23 cellular contexts compared by ENCODE assay signal in genomic region chr7:66928388-66928787, GRCh38. TPM values are rescaled to one million over a fixed set of nuclear protein-coding genes. Genes with fewer than 3 reads are reported as not detected.
DNase-seq lines count a peak whose midpoint lies in the region; ATAC-seq and TF ChIP-seq lines count a peak whose summit lies in the region.
"Had no signal": no experiment of that assay in that cellular context is flagged by ENCODE, and none has a peak within 500 bp of the region (broad histone marks: within the 10 kb centered on the region; RNA-seq: fewer than 3 reads in every experiment).

No MANE protein-coding gene starts in this region.

- no peak overlapping the region for H3K4me3 Mint-ChIP-seq in activated naive CD4-positive, alpha-beta T cell treated with anti-CD3 and anti-CD28 coated beads, Interleukin-2, amount 50 U/mL, for 24 hours
- no peak overlapping the region for H3K4me3 Mint-ChIP-seq in activated naive CD4-positive, alpha-beta T cell treated with anti-CD3 and anti-CD28 coated beads for 36 hours
- no peak overlapping the region for H3K4me3 Mint-ChIP-seq in activated T-helper 2 cell treated with anti-CD3 and anti-CD28 coated beads, Interferon-gamma antibody, Interleukin-2, Interleukin-4, amounts not matched to agents 10 μg/mL and 5 μg/mL and 100 μg/mL, durations not matched to agents 14 hours and 24 hours and 36 hours (ENCODE audit: low read depth)
- H3K4me3 Mint-ChIP-seq in mesothelial cell of epicardium = no peak overlapping the region

- no peaks in the 10 kb centered on the region for H3K9me3 ChIP-seq in body of pancreas
- H3K9me3 ChIP-seq: Peyer's patch, spleen had no signal

- peak overlapping the region; percentile 83 for H3K27ac Mint-ChIP-seq in activated naive CD4-positive, alpha-beta T cell treated with anti-CD3 and anti-CD28 coated beads, Interleukin-2, amount 50 U/mL, for 24 hours
- H3K27ac Mint-ChIP-seq in activated naive CD4-positive, alpha-beta T cell treated with anti-CD3 and anti-CD28 coated beads for 36 hours = no peak overlapping the region
- peak overlapping the region; percentile 60 for H3K27ac Mint-ChIP-seq in activated T-helper 2 cell treated with anti-CD3 and anti-CD28 coated beads, Interferon-gamma antibody, Interleukin-2, Interleukin-4, amounts not matched to agents 10 μg/mL and 5 μg/mL and 100 μg/mL, durations not matched to agents 14 hours and 24 hours and 36 hours
- H3K27ac Mint-ChIP-seq in mesothelial cell of epicardium = peak overlapping the region; percentile 37

- no peak overlapping the region for H3K27ac ChIP-seq in body of pancreas
- H3K27ac ChIP-seq: KMS-11, Peyer's patch, spleen had no signal

- H3K36me3 Mint-ChIP-seq in activated naive CD4-positive, alpha-beta T cell treated with anti-CD3 and anti-CD28 coated beads, Interleukin-2, amount 50 U/mL, for 24 hours = peaks cover 10% of the 10 kb centered on the region
- peaks cover 24% of the 10 kb centered on the region for H3K36me3 Mint-ChIP-seq in activated naive CD4-positive, alpha-beta T cell treated with anti-CD3 and anti-CD28 coated beads for 36 hours (ENCODE audit: low read depth)
- peaks cover 44% of the 10 kb centered on the region for H3K36me3 Mint-ChIP-seq in activated T-helper 2 cell treated with anti-CD3 and anti-CD28 coated beads, Interferon-gamma antibody, Interleukin-2, Interleukin-4, amounts not matched to agents 10 μg/mL and 5 μg/mL and 100 μg/mL, durations not matched to agents 14 hours and 24 hours and 36 hours (ENCODE audit: low read depth)
- H3K36me3 Mint-ChIP-seq in mesothelial cell of epicardium = peaks cover 14% of the 10 kb centered on the region

- no peak for ATAC-seq in body of pancreas
- ATAC-seq in GM19395 (IDR thresholded peaks at IDR 0.05; ENCODE audit: unreplicated experiment) = no peak
- ATAC-seq in HG02610 (IDR thresholded peaks at IDR 0.05; ENCODE audit: unreplicated experiment) = no peak
- ATAC-seq: HCT116, right cardiac atrium had no signal

- H3K4me1 Mint-ChIP-seq in activated naive CD4-positive, alpha-beta T cell treated with anti-CD3 and anti-CD28 coated beads, Interleukin-2, amount 50 U/mL, for 24 hours = peaks cover 80% of the 10 kb centered on the region
- H3K4me1 Mint-ChIP-seq in activated naive CD4-positive, alpha-beta T cell treated with anti-CD3 and anti-CD28 coated beads for 36 hours (ENCODE audit: low read depth) = peaks cover 77% of the 10 kb centered on the region
- peaks cover 13% of the 10 kb centered on the region for H3K4me1 Mint-ChIP-seq in activated T-helper 2 cell treated with anti-CD3 and anti-CD28 coated beads, Interferon-gamma antibody, Interleukin-2, Interleukin-4, amounts not matched to agents 10 μg/mL and 5 μg/mL and 100 μg/mL, durations not matched to agents 14 hours and 24 hours and 36 hours (ENCODE audit: low read depth)
- H3K4me1 Mint-ChIP-seq in mesothelial cell of epicardium = peaks cover 13% of the 10 kb centered on the region

- H3K4me1 ChIP-seq in body of pancreas = peaks cover 32% of the 10 kb centered on the region

- H3K36me3 ChIP-seq in body of pancreas (replicated peaks in 1 of 2; ENCODE audit: insufficient read depth in 1 of 2, low read depth in 2 of 2) = no peaks in the 10 kb centered on the region

- intact Hi-C loops in activated naive CD4-positive, alpha-beta T cell treated with anti-CD3 and anti-CD28 coated beads for 36 hours (cut with micrococcal nuclease) = no loop called here
- intact Hi-C loops in activated T-helper 2 cell treated with anti-CD3 and anti-CD28 coated beads, Interferon-gamma antibody, Interleukin-2, Interleukin-4, amounts not matched to agents 10 μg/mL and 5 μg/mL and 100 μg/mL, durations not matched to agents 14 hours and 24 hours and 36 hours (cut with micrococcal nuclease) = no loop called here
- intact Hi-C loops in body of pancreas (cut with DNase I) = no loop called here

- 81% methylated on average over 4 of the region's 4 CpGs for WGBS in body of pancreas, 2 donors

- no peak overlapping the region for H3K4me3 ChIP-seq in body of pancreas
- H3K4me3 ChIP-seq: Peyer's patch, spleen had no signal

- H3K27me3 Mint-ChIP-seq in activated naive CD4-positive, alpha-beta T cell treated with anti-CD3 and anti-CD28 coated beads, Interleukin-2, amount 50 U/mL, for 24 hours = no peaks in the 10 kb centered on the region
- no peaks in the 10 kb centered on the region for H3K27me3 Mint-ChIP-seq in activated naive CD4-positive, alpha-beta T cell treated with anti-CD3 and anti-CD28 coated beads for 36 hours (ENCODE audit: low read depth)
- H3K27me3 Mint-ChIP-seq in activated T-helper 2 cell treated with anti-CD3 and anti-CD28 coated beads, Interferon-gamma antibody, Interleukin-2, Interleukin-4, amounts not matched to agents 10 μg/mL and 5 μg/mL and 100 μg/mL, durations not matched to agents 14 hours and 24 hours and 36 hours (ENCODE audit: low read depth) = no peaks in the 10 kb centered on the region
- no peaks in the 10 kb centered on the region for H3K27me3 Mint-ChIP-seq in mesothelial cell of epicardium (ENCODE audit: low read depth)

- no peaks in the 10 kb centered on the region for H3K27me3 ChIP-seq in body of pancreas
- H3K27me3 ChIP-seq: Peyer's patch, spleen had no signal

- no peak for TF ChIP-seq CTCF in body of pancreas (IDR thresholded peaks at IDR 0.05)
- TF ChIP-seq CTCF in mesothelial cell of epicardium (IDR thresholded peaks at IDR 0.05; ENCODE audit: unreplicated experiment) = no peak

- CTCF ChIA-PET in activated naive CD4-positive, alpha-beta T cell treated with anti-CD3 and anti-CD28 coated beads for 36 hours (lab: Charles Lee) = interaction anchor here (0.6 kb wide), 1 partner anchor 56 kb away, joined by 4 read pairs; no protein-coding TSS in a partner anchor

- no peak for DNase-seq in activated naive CD4-positive, alpha-beta T cell treated with anti-CD3 and anti-CD28 coated beads for 36 hours
- no peak for DNase-seq in activated T-helper 2 cell treated with anti-CD3 and anti-CD28 coated beads, Interferon-gamma antibody, Interleukin-2, Interleukin-4, amounts not matched to agents 10 μg/mL and 5 μg/mL and 100 μg/mL, durations not matched to agents 14 hours and 24 hours and 36 hours (ENCODE audit: low spot score)
- DNase-seq in body of pancreas = peak in 3 of 4 donors; percentile 21 to 40 (median 24)
- DNase-seq in mesothelial cell of epicardium (ENCODE audit: low spot score in 2 of 2, unreplicated experiment in 2 of 2) = no peak
- DNase-seq: activated CD4-positive, alpha-beta T cell treated with anti-CD3 and anti-CD28 coated beads, Interleukin-2, amount 50 U/mL, for 48 hours; activated CD4-positive, CD25-positive, alpha-beta regulatory T cell; activated CD8-positive, alpha-beta memory T cell treated with anti-CD3 and anti-CD28 coated beads, Interleukin-2, amount 50 U/mL, for 48 hours; activated effector memory CD4-positive, alpha-beta T cell treated with anti-CD3 and anti-CD28 coated beads, Interleukin-2, amount 50 U/mL, for 16 hours; amniotic stem cell; C1 segment of cervical spinal cord; Calu3; foreskin melanocyte; kidney glomerular epithelial cell; NCI-H1417; Peyer's patch; spleen; stimulated activated CD4-positive, alpha-beta T cell treated with anti-CD3 and anti-CD28 coated beads, Interleukin-4, amount 100 ng/mL, for 1 hour had no signal

- no peak for TF ChIP-seq POLR2A in body of pancreas (IDR thresholded peaks at IDR 0.05)

- H3K9me3 Mint-ChIP-seq in activated naive CD4-positive, alpha-beta T cell treated with anti-CD3 and anti-CD28 coated beads, Interleukin-2, amount 50 U/mL, for 24 hours = no peaks in the 10 kb centered on the region
- no peaks in the 10 kb centered on the region for H3K9me3 Mint-ChIP-seq in activated naive CD4-positive, alpha-beta T cell treated with anti-CD3 and anti-CD28 coated beads for 36 hours
- no peaks in the 10 kb centered on the region for H3K9me3 Mint-ChIP-seq in activated T-helper 2 cell treated with anti-CD3 and anti-CD28 coated beads, Interferon-gamma antibody, Interleukin-2, Interleukin-4, amounts not matched to agents 10 μg/mL and 5 μg/mL and 100 μg/mL, durations not matched to agents 14 hours and 24 hours and 36 hours
- H3K9me3 Mint-ChIP-seq in mesothelial cell of epicardium = no peaks in the 10 kb centered on the region

RNA-seq across cellular contexts. Expression of gene TMEM248, which starts 7.4 kb away (rescaled TPM):
- total RNA-seq in activated naive CD4-positive, alpha-beta T cell treated with anti-CD3 and anti-CD28 coated beads for 36 hours = 10 to 100 TPM; 51.4 to 54.0 TPM
- total RNA-seq in activated T-helper 2 cell treated with anti-CD3 and anti-CD28 coated beads, Interferon-gamma antibody, Interleukin-2, Interleukin-4, amounts not matched to agents 10 μg/mL and 5 μg/mL and 100 μg/mL, durations not matched to agents 14 hours and 24 hours and 36 hours = 82.2 and 83.6 TPM in 2 replicates
- 10 to 100 TPM; 52.1 to 64.9 TPM for total RNA-seq in body of pancreas
- total RNA-seq in mesothelial cell of epicardium = 81.3 to 85.3 TPM (median 85.1 TPM) in 3 replicates

Comparison
In these comparisons a context has a peak if more than half of its experiments do, and no peak if none do; other contexts are left out.
1. DNase-seq: peak in body of pancreas (3 of 4); none in activated naive CD4-positive, alpha-beta T cell treated with anti-CD3 and anti-CD28 coated beads for 36 hours (single experiment), activated T-helper 2 cell treated with anti-CD3 and anti-CD28 coated beads, Interferon-gamma antibody, Interleukin-2, Interleukin-4, amounts not matched to agents 10 μg/mL and 5 μg/mL and 100 μg/mL, durations not matched to agents 14 hours and 24 hours and 36 hours (single experiment) and mesothelial cell of epicardium (0 of 2).